8 cellular contexts compared by ENCODE assay signal in the genomic region with DNA sequence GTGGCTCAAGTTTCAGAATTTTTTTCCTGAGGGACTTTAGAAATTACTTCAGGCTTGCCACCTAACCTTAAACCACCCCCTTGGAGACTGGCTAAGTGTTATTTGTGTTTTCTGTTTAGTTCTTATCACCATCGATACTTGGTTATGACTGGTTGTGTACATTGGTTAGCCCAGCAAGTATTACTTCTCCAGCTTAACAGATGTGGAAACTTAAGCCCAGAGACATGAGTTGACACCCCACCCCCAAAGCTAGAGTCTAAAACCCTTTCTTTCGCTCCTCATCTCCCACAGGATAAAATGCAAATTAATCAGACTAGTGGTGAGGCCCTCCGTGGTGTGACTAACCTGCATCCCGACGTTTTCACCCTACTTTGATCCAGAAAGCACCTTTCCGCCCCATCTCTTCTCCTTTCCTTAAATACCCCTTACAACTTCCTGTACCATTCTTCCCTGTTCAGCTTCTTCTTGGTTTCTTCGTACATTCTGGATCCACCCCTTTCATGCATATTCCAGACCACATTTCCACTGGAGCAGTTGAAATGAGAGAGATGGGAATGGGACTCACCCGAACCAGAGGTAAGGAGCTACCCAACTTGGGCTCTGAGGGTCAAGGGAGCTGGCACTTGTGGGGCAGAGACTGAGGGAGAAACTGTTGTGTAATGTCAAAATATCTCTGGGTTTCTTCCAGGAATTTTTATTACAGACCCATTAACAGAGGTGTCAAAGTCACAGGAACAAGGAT. TPM values are rescaled to one million over a fixed set of nuclear protein-coding genes. Genes with fewer than 3 reads are reported as not detected.
A peak's percentile ranks its signal among the peaks of the same experiment; 100 is the strongest.
DNase-seq lines count a peak whose midpoint lies in the region; ATAC-seq lines count a peak whose summit lies in the region.

No MANE protein-coding gene starts in this region.

- WGBS in iPS DF 6.9 (ENCODE audit: insufficient coverage, insufficient read length): 100% methylated on average over 1 of the region's 8 CpGs

- H3K4me1 ChIP-seq in iPS DF 6.9 (ENCODE audit: control insufficient read depth, insufficient read depth, low read length): peaks cover 1% of the 10 kb centered on the region; the same call in 1 of the 2 replicates

- no peaks in the 10 kb centered on the region for H3K27me3 ChIP-seq in iPS DF 6.9 (ENCODE audit: control insufficient read depth, insufficient read depth, low read length)

- peaks cover 62% of the 10 kb centered on the region for H3K4me1 Mint-ChIP-seq in activated CD8-positive, alpha-beta memory T cell treated with anti-CD3 and anti-CD28 coated beads, Interleukin-2, amount 10 ng/mL, durations not matched to agents 7 days and 5 days
- peaks cover 70% of the 10 kb centered on the region for H3K4me1 Mint-ChIP-seq in activated CD4-positive, alpha-beta memory T cell treated with anti-CD3 and anti-CD28 coated beads for 36 hours (ENCODE audit: low read depth)

- peak overlapping the region; percentile 92 for H3K27ac Mint-ChIP-seq in activated CD8-positive, alpha-beta memory T cell treated with anti-CD3 and anti-CD28 coated beads, Interleukin-2, amount 10 ng/mL, durations not matched to agents 7 days and 5 days
- H3K27ac Mint-ChIP-seq in activated CD4-positive, alpha-beta memory T cell treated with anti-CD3 and anti-CD28 coated beads for 36 hours: peak overlapping the region; percentile 96

- CTCF ChIA-PET in activated CD8-positive, alpha-beta memory T cell treated with anti-CD3 and anti-CD28 coated beads, Interleukin-2, amount 10 ng/mL, durations not matched to agents 7 days and 5 days (lab: Charles Lee): interaction anchor here (1.0 to 2.8 kb wide), 6 partner anchors 14 to 321 kb away, joined by 3 to 12 read pairs (median 4); no protein-coding TSS in a partner anchor
- CTCF ChIA-PET in activated CD4-positive, alpha-beta memory T cell treated with anti-CD3 and anti-CD28 coated beads for 36 hours (lab: Charles Lee): interaction anchor here (0.7 to 2.0 kb wide), 5 partner anchors 22 to 91 kb away, joined by 3 to 11 read pairs (median 5); no protein-coding TSS in a partner anchor

- POLR2A ChIA-PET in activated CD4-positive, alpha-beta memory T cell treated with anti-CD3 and anti-CD28 coated beads for 36 hours (lab: Charles Lee): interaction anchor here (1.3 to 2.3 kb wide), 5 partner anchors 10 to 95 kb away, joined by 6 to 21 read pairs (median 7); partner anchors contain the start of gene ERCC3

- in situ Hi-C loops in G401 (cut with HindIII; ENCODE audit: low sequenced_read_pairs): no loop called here

- H3K27ac ChIP-seq in iPS DF 6.9 (ENCODE audit: low read length): no peak overlapping the region

- peak overlapping the region; percentile 40; the same call in 1 of the 2 replicates for H3K4me3 ChIP-seq in iPS DF 6.9 (ENCODE audit: low read length)

- H3K36me3 ChIP-seq in iPS DF 6.9 (ENCODE audit: control insufficient read depth, insufficient read depth, low read length): no peaks in the 10 kb centered on the region

- H3K9me3 Mint-ChIP-seq in activated CD8-positive, alpha-beta memory T cell treated with anti-CD3 and anti-CD28 coated beads, Interleukin-2, amount 10 ng/mL, durations not matched to agents 7 days and 5 days (ENCODE audit: low read depth): no peaks in the 10 kb centered on the region
- no peaks in the 10 kb centered on the region for H3K9me3 Mint-ChIP-seq in activated CD4-positive, alpha-beta memory T cell treated with anti-CD3 and anti-CD28 coated beads for 36 hours

- intact Hi-C loops in activated CD4-positive, alpha-beta memory T cell treated with anti-CD3 and anti-CD28 coated beads for 36 hours (cut with micrococcal nuclease): loop anchor here (1.0 to 5.0 kb wide), 8 partner anchors 22 to 639 kb away; partner anchors contain the start of genes ERCC3, SAP130, SFT2D3 and WDR33

- H3K9me3 ChIP-seq in iPS DF 6.9 (ENCODE audit: control insufficient read depth, insufficient read depth, low read length): no peaks in the 10 kb centered on the region

- DNase-seq in activated CD8-positive, alpha-beta memory T cell treated with anti-CD3 and anti-CD28 coated beads, Interleukin-2, amount 10 ng/mL, durations not matched to agents 7 days and 5 days: no peak
- no peak for DNase-seq in activated CD8-positive, alpha-beta memory T cell treated with anti-CD3 and anti-CD28 coated beads, Interleukin-2, amount 50 U/mL, for 48 hours
- peak; percentile 49 for DNase-seq in activated CD4-positive, alpha-beta memory T cell treated with anti-CD3 and anti-CD28 coated beads for 36 hours
- DNase-seq in iPS DF 6.9 (ENCODE audit: low read depth, low spot score): no peak
- DNase-seq in stimulated activated naive CD8-positive, alpha-beta T cell treated with anti-CD3 and anti-CD28 coated beads, Interleukin-15, Interleukin-2, amounts not matched to agents 100 U/mL and 50 U/mL, for 24 hours: peak; percentile 26
- no peak for DNase-seq in DMS114 treated with DMSO at 0.1 percent for 48 hours (lab: John Stamatoyannopoulos, UW; ENCODE audit: unreplicated experiment)
- DNase-seq in G401 (ENCODE audit: low spot score): no peak

- H3K4me3 Mint-ChIP-seq in activated CD8-positive, alpha-beta memory T cell treated with anti-CD3 and anti-CD28 coated beads, Interleukin-2, amount 10 ng/mL, durations not matched to agents 7 days and 5 days: peak overlapping the region; percentile 77
- peak overlapping the region; percentile 84 for H3K4me3 Mint-ChIP-seq in activated CD4-positive, alpha-beta memory T cell treated with anti-CD3 and anti-CD28 coated beads for 36 hours

- peak; percentile 21 for ATAC-seq in activated CD8-positive, alpha-beta memory T cell treated with anti-CD3 and anti-CD28 coated beads, Interleukin-2, amount 10 ng/mL, durations not matched to agents 7 days and 5 days
- peak; percentile 1 for ATAC-seq in HG03103 (IDR thresholded peaks at IDR 0.05; ENCODE audit: low read depth, unreplicated experiment)
- peak; percentile 40 for ATAC-seq in stimulated activated naive CD8-positive, alpha-beta T cell treated with anti-CD3 and anti-CD28 coated beads, Interleukin-15, Interleukin-2, amounts not matched to agents 100 U/mL and 50 U/mL, for 24 hours

- H3K27me3 Mint-ChIP-seq in activated CD8-positive, alpha-beta memory T cell treated with anti-CD3 and anti-CD28 coated beads, Interleukin-2, amount 10 ng/mL, durations not matched to agents 7 days and 5 days: no peaks in the 10 kb centered on the region
- H3K27me3 Mint-ChIP-seq in activated CD4-positive, alpha-beta memory T cell treated with anti-CD3 and anti-CD28 coated beads for 36 hours: no peaks in the 10 kb centered on the region

- H3K36me3 Mint-ChIP-seq in activated CD8-positive, alpha-beta memory T cell treated with anti-CD3 and anti-CD28 coated beads, Interleukin-2, amount 10 ng/mL, durations not matched to agents 7 days and 5 days: peaks cover 12% of the 10 kb centered on the region
- peaks cover 2% of the 10 kb centered on the region for H3K36me3 Mint-ChIP-seq in activated CD4-positive, alpha-beta memory T cell treated with anti-CD3 and anti-CD28 coated beads for 36 hours

RNA-seq across cellular contexts. Expression of gene MAP3K2, which starts 0.8 kb away (rescaled TPM):
- total RNA-seq in activated CD8-positive, alpha-beta memory T cell treated with anti-CD3 and anti-CD28 coated beads, Interleukin-2, amount 10 ng/mL, durations not matched to agents 7 days and 5 days: 10 to 100 TPM; 53.5 to 56.9 TPM
- total RNA-seq in activated CD4-positive, alpha-beta memory T cell treated with anti-CD3 and anti-CD28 coated beads for 36 hours: 10 to 100 TPM; 33.4 to 34.9 TPM
- 13.8 and 14.2 TPM in 2 replicates for total RNA-seq in G401 (2014; rRNA removed; shearing (Covaris generic))

RNA-seq across cellular contexts. Expression of gene PROC, which starts 29.6 kb away (rescaled TPM):
- total RNA-seq in activated CD8-positive, alpha-beta memory T cell treated with anti-CD3 and anti-CD28 coated beads, Interleukin-2, amount 10 ng/mL, durations not matched to agents 7 days and 5 days: under 1 TPM in 1 of 2 experiments, not detected in 1; 0.30 TPM
- not detected for total RNA-seq in activated CD4-positive, alpha-beta memory T cell treated with anti-CD3 and anti-CD28 coated beads for 36 hours
- total RNA-seq in G401 (2014; rRNA removed; shearing (Covaris generic)): 0.37 TPM in 1 of 2 replicates, not detected in the other

Comparison
In these comparisons a context has a peak if more than half of its experiments do, and no peak if none do; other contexts are left out.
1. DNase-seq: peak in activated CD4-positive, alpha-beta memory T cell treated with anti-CD3 and anti-CD28 coated beads for 36 hours (single experiment) and stimulated activated naive CD8-positive, alpha-beta T cell treated with anti-CD3 and anti-CD28 coated beads, Interleukin-15, Interleukin-2, amounts not matched to agents 100 U/mL and 50 U/mL, for 24 hours (single experiment); none in activated CD8-positive, alpha-beta memory T cell treated with anti-CD3 and anti-CD28 coated beads, Interleukin-2, amount 10 ng/mL, durations not matched to agents 7 days and 5 days (single experiment), activated CD8-positive, alpha-beta memory T cell treated with anti-CD3 and anti-CD28 coated beads, Interleukin-2, amount 50 U/mL, for 48 hours (single experiment), iPS DF 6.9 (single experiment), DMS114 treated with DMSO at 0.1 percent for 48 hours (single experiment) and G401 (single experiment).
2. Peak in every context shown above with its lines, with median percentiles within 50 percentile points of each other: ATAC-seq.